In genomic region chr4:15479089-15479912, GRCh38 we compare ENCODE assay signal across 8 cellular contexts. TPM values are rescaled to one million over a fixed set of nuclear protein-coding genes. Genes with fewer than 3 reads are reported as not detected.
DNase-seq lines count a peak whose midpoint lies in the region; ATAC-seq and TF ChIP-seq lines count a peak whose summit lies in the region.

No MANE protein-coding gene starts in this region.

- intact Hi-C loops in breast epithelium (cut with DNase I; ENCODE audit: low total_unique reads) (no loop called here), gastrocnemius medialis (cut with DNase I; ENCODE audit: low total_unique reads) (loop anchor here (2.0 to 10.0 kb wide), 4 partner anchors 172 to 478 kb away; no protein-coding TSS in a partner anchor)

- H3K27me3 ChIP-seq in HL-60 (ENCODE audit: insufficient read depth, poor library complexity, severe bottlenecking) (no peaks in the 10 kb centered on the region), breast epithelium (no peaks in the 10 kb centered on the region), iPS-15b (ENCODE audit: control insufficient read depth, insufficient read depth, low read length) (no peaks in the 10 kb centered on the region), gastrocnemius medialis (no peaks in the 10 kb centered on the region)

- no peak overlapping the region for H3K4me3 ChIP-seq in HL-60 (replicated peaks; ENCODE audit: insufficient read depth, low read length)
- H3K4me3 ChIP-seq in breast epithelium: peak overlapping the region; percentile 34 to 58 (median 50)
- H3K4me3 ChIP-seq in iPS-15b (ENCODE audit: low read depth, low read length): peak overlapping the region; percentile 79
- peak overlapping the region; percentile 27 to 56 (median 45) for H3K4me3 ChIP-seq in gastrocnemius medialis

- no peaks in the 10 kb centered on the region for H3K36me3 ChIP-seq in breast epithelium
- H3K36me3 ChIP-seq in iPS-15b (ENCODE audit: control insufficient read depth, insufficient read depth, low read length): no peaks in the 10 kb centered on the region
- no peaks in the 10 kb centered on the region for H3K36me3 ChIP-seq in gastrocnemius medialis

- H3K27ac ChIP-seq in HL-60 (replicated peaks): no peak overlapping the region
- peak overlapping the region; percentile 56 to 94 for H3K27ac ChIP-seq in breast epithelium
- peak overlapping the region in 3 of 4 donors; percentile 12 to 63 (median 57) for H3K27ac ChIP-seq in gastrocnemius medialis

- H3K9ac ChIP-seq in iPS-15b (ENCODE audit: low read depth, low read length): peak overlapping the region; percentile 96

- DNase-seq in DMS153 (lab: John Stamatoyannopoulos, UW): peak; percentile 29
- DNase-seq in HL-60 (ENCODE audit: low read depth in 1 of 2, low spot score in 1 of 2): peak in 1 of 2 experiments; percentile 45
- peak; percentile 70 for DNase-seq in NCI-H774 (lab: John Stamatoyannopoulos, UW)
- peak in 1 of 2 donors; percentile 25 for DNase-seq in breast epithelium (ENCODE audit: low spot score in 2 of 2)
- peak in 1 of 2 donors; percentile 31 for DNase-seq in gastrocnemius medialis
- no peak for DNase-seq in activated gamma-delta T cell treated with Interleukin-2 at 50 U/mL for 16 hours

- TF ChIP-seq CTCF in HL-60 (IDR thresholded peaks at IDR 0.05; ENCODE audit: insufficient read depth, low read length): peak; percentile 45
- peak in 2 of 3 donors; percentile 61 to 63 for TF ChIP-seq CTCF in breast epithelium (IDR thresholded peaks at IDR 0.05)
- TF ChIP-seq CTCF in gastrocnemius medialis (IDR thresholded peaks at IDR 0.05 in 4 of 5, conservative IDR thresholded peaks at IDR 0.05 in 1 of 5): peak; percentile 49 to 69 (median 60)

- H3K4me1 ChIP-seq in breast epithelium (no peaks in the 10 kb centered on the region), iPS-15b (ENCODE audit: control insufficient read depth, insufficient read depth, low read length) (peaks cover 3% of the 10 kb centered on the region), gastrocnemius medialis (no peaks in the 10 kb centered on the region)

- TF ChIP-seq POLR2A in breast epithelium (IDR thresholded peaks at IDR 0.05): no peak
- no peak for TF ChIP-seq POLR2A in gastrocnemius medialis (IDR thresholded peaks at IDR 0.05)

- in situ Hi-C loops in gastrocnemius medialis (cut with MboI; ENCODE audit: low sequenced_read_pairs in 4 of 4): loop anchor here (5.0 to 25.0 kb wide), 6 partner anchors 168 to 533 kb away; partner anchors contain the start of genes FBXL5 (in 1 of the 4) and FGFBP2 (in 1 of the 4)

- ATAC-seq in gastrocnemius medialis (peak; percentile 93 to 95), HG03196 (IDR thresholded peaks at IDR 0.05; ENCODE audit: unreplicated experiment) (no peak)

- H3K9me3 ChIP-seq in breast epithelium (no peaks in the 10 kb centered on the region), iPS-15b (ENCODE audit: control insufficient read depth, insufficient read depth, low read length) (no peaks in the 10 kb centered on the region), gastrocnemius medialis (no peaks in the 10 kb centered on the region)

RNA-seq across cellular contexts. Expression of gene CC2D2A, which starts 9.6 kb away (rescaled TPM):
- total RNA-seq in breast epithelium (10 to 100 TPM; 10.7 to 22.9 (median 14.9) TPM), gastrocnemius medialis (1 to 10 TPM; 1.1 to 4.0 (median 2.9) TPM)

RNA-seq across cellular contexts. Expression of gene C1QTNF7, which starts 51.5 kb away (rescaled TPM):
- total RNA-seq in breast epithelium (10 to 100 TPM in 1 of 3 donors, 1 to 10 TPM in 2; 2.2 to 14.9 (median 2.6) TPM), gastrocnemius medialis (10 to 100 TPM in 1 of 4 donors, under 1 TPM in 3; 0.29 to 11.6 (median 0.72) TPM)
